9 cellular contexts compared by ENCODE assay signal in the genomic region with DNA sequence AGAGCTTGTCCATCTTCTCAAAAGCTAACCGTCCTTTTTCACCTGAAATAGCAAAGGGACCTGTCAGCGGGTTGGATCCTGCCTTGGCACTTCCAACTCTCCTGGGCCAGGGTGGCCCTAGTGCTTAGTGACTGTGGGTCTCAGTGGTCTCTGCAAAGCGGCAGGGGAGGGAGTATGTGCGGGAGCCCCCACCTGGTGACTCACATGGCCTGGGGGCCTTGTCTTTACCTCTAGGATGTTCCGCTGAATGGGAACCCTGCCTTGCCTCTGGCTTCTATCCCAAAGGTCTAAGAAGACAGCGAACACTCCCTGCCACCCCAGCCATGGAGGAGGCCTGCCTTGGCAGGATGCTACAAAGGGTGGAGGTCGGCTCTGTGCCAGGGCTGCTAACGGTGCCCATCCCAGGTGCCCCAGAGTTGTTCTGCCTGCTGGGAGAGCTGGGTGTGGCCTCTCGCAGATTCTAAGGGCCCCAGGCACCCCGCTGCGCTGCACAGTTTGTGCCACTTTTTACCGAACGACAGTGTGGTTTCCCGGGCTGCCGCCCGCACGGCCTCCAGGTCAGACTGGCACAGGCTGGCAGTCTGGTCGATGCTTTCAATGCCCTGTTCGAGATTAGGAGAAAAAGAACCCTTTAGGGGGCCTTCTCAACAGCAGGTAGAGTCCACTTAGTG.
DNase-seq lines count a peak whose midpoint lies in the region; ATAC-seq, FAIRE-seq and TF ChIP-seq lines count a peak whose summit lies in the region.
"Had no signal": no experiment of that assay in that cellular context is flagged by ENCODE, and none has a peak within 500 bp of the region (broad histone marks: within the 10 kb centered on the region; RNA-seq: fewer than 3 reads in every experiment).

No MANE protein-coding gene starts in this region.

- H3K27me3 ChIP-seq in right atrium auricular region (no peaks in the 10 kb centered on the region), aorta (ENCODE audit: control insufficient read depth in 1 of 2, insufficient read depth in 2 of 2, low read length in 1 of 2) (no peaks in the 10 kb centered on the region), HAP-1 (ENCODE audit: low read depth) (no peaks in the 10 kb centered on the region)

- H3K36me3 ChIP-seq in right atrium auricular region = peaks cover 55% of the 10 kb centered on the region
- H3K36me3 ChIP-seq in kidney (ENCODE audit: control insufficient read depth in 1 of 2, insufficient read depth in 2 of 2, low read length in 2 of 2) = peaks cover 27 to 39% of the 10 kb centered on the region in 2 donors
- peaks cover 0 to 7% of the 10 kb centered on the region in 2 donors for H3K36me3 ChIP-seq in aorta (ENCODE audit: control insufficient read depth in 1 of 2, insufficient read depth in 2 of 2, low read length in 1 of 2)
- peaks cover 13% of the 10 kb centered on the region for H3K36me3 ChIP-seq in HAP-1 (replicated peaks)

- H3K9ac ChIP-seq in kidney (ENCODE audit: low read length in 2 of 2) = no peak overlapping the region
- H3K9ac ChIP-seq: KMS-11 had no signal

- H3K9me3 ChIP-seq in right atrium auricular region (no peaks in the 10 kb centered on the region), kidney (ENCODE audit: control insufficient read depth in 1 of 2, low read length in 2 of 2) (no peaks in the 10 kb centered on the region), aorta (ENCODE audit: control insufficient read depth, low read length) (no peaks in the 10 kb centered on the region), HAP-1 (no peaks in the 10 kb centered on the region)

- intact Hi-C loops in left ventricle myocardium superior (cut with micrococcal nuclease) = no loop called here
- intact Hi-C loops in kidney (cut with DNase I) = no loop called here
- intact Hi-C loops in aorta (cut with DNase I) = no loop called here

- in situ Hi-C loops in HAP-1 (cut with MboI; ENCODE audit: low sequenced_read_pairs) = no loop called here

- DNase-seq in left ventricle myocardium superior (peak; percentile 32), right atrium auricular region (ENCODE audit: low spot score) (no peak), NCI-H69 (lab: John Stamatoyannopoulos, UW) (peak; percentile 64), kidney (peak; percentile 66), aorta (peak; percentile 46 to 55), NCI-H510A (lab: John Stamatoyannopoulos, UW) (no peak), HAP-1 (ENCODE audit: low spot score in 2 of 2) (no peak)

- WGBS in aorta, 2 donors = 91 to 92% methylated on average over 19 of the region's 19 CpGs

- H3K27ac ChIP-seq in right atrium auricular region = peak overlapping the region in 1 of 2 donors; percentile 41
- no peak overlapping the region for H3K27ac ChIP-seq in kidney (ENCODE audit: low read depth in 2 of 2, low read length in 2 of 2)
- H3K27ac ChIP-seq in aorta (ENCODE audit: low read depth in 1 of 2, low read length in 2 of 2) = no peak overlapping the region
- H3K27ac ChIP-seq: KMS-11 had no signal

- FAIRE-seq in kidney (lab: Jason Lieb, UNC) = no peak

- peaks cover 0 to 11% of the 10 kb centered on the region in 2 donors for H3K4me1 ChIP-seq in right atrium auricular region
- H3K4me1 ChIP-seq in kidney (ENCODE audit: control insufficient read depth in 1 of 2, insufficient read depth in 1 of 2, low read depth in 1 of 2, low read length in 2 of 2) = peaks cover 0 to 6% of the 10 kb centered on the region in 2 donors
- no peaks in the 10 kb centered on the region for H3K4me1 ChIP-seq in aorta (ENCODE audit: control insufficient read depth in 1 of 2, insufficient read depth in 2 of 2, low read length in 2 of 2)
- H3K4me1 ChIP-seq in HAP-1 = no peaks in the 10 kb centered on the region

- no peak for TF ChIP-seq CTCF in right atrium auricular region (IDR thresholded peaks at IDR 0.05)
- TF ChIP-seq CTCF in kidney (IDR thresholded peaks at IDR 0.05; ENCODE audit: borderline replicate concordance, extremely low read depth, insufficient read depth) = no peak

- no peak overlapping the region for H3K4me3 ChIP-seq in right atrium auricular region
- H3K4me3 ChIP-seq in kidney (ENCODE audit: low read length in 2 of 2) = no peak overlapping the region
- no peak overlapping the region for H3K4me3 ChIP-seq in aorta (ENCODE audit: low read length in 2 of 2)
- no peak overlapping the region for H3K4me3 ChIP-seq in HAP-1

- peak; percentile 4 for ATAC-seq in left ventricle myocardium superior
- peak; percentile 16 for ATAC-seq in aorta (ENCODE audit: low FRiP score)
- no peak for ATAC-seq in GM18502 (IDR thresholded peaks at IDR 0.05; ENCODE audit: poor library complexity, unreplicated experiment)

Comparison
In these comparisons a context has a peak if more than half of its experiments do, and no peak if none do; other contexts are left out.
1. DNase-seq: peak in left ventricle myocardium superior (single experiment), NCI-H69 (single experiment), kidney (single experiment) and aorta (2 of 2); none in right atrium auricular region (single experiment), NCI-H510A (single experiment) and HAP-1 (0 of 2).